Comparison of ENCODE assay signal across 1 cellular context in genomic region chr18:8786766-8787670, GRCh38.
TF ChIP-seq lines count a peak whose summit lies in the region.

No MANE protein-coding gene starts in this region.

TF ChIP-seq in A549, 52 proteins besides CTCF, POLR2A, EP300 and RAD21 (continued from another document):
- TF ChIP-seq HMGXB4 (CRISPR knock-in tag; IDR thresholded peaks at IDR 0.05; ENCODE audit: borderline replicate concordance), result no peak
- no peak for TF ChIP-seq RNF2 (IDR thresholded peaks at IDR 0.05; ENCODE audit: borderline replicate concordance, low read depth)
- no peak for TF ChIP-seq HOXB5 (CRISPR knock-in tag; IDR thresholded peaks at IDR 0.05)
- TF ChIP-seq NPAS2 (CRISPR knock-in tag; IDR thresholded peaks at IDR 0.05; ENCODE audit: borderline replicate concordance), result no peak
- TF ChIP-seq MAZ (IDR thresholded peaks at IDR 0.05; ENCODE audit: borderline replicate concordance, low read depth, low read length), result no peak
- TF ChIP-seq KDM5A (IDR thresholded peaks at IDR 0.05), result no peak
- no peak for TF ChIP-seq HES2 (IDR thresholded peaks at IDR 0.05)
- TF ChIP-seq CBX8 (IDR thresholded peaks at IDR 0.05), result no peak
- no peak for TF ChIP-seq ATOH8 (CRISPR knock-in tag; IDR thresholded peaks at IDR 0.05; ENCODE audit: low read depth)
- TF ChIP-seq ELK1 (IDR thresholded peaks at IDR 0.05; ENCODE audit: low read depth, low read length), result no peak
- no peak for TF ChIP-seq HOXA7 (CRISPR knock-in tag; IDR thresholded peaks at IDR 0.05)
